ENCODE assay signal across 23 cellular contexts in genomic region chr15:35209838-35210237, GRCh38.
"Had no signal": no experiment of that assay in that cellular context is flagged by ENCODE, and none has a peak within 500 bp of the region (broad histone marks: within the 10 kb centered on the region; RNA-seq: fewer than 3 reads in every experiment).

No MANE protein-coding gene starts in this region.

- H3K27ac ChIP-seq: cardiac muscle cell, gastroesophageal sphincter, left lung, prostate gland, skin epidermis, transverse colon, WERI-Rb-1 had no signal

- H3K4me3 ChIP-seq: cardiac muscle cell, gastroesophageal sphincter, left lung, prostate gland, skin epidermis, transverse colon had no signal

- H3K36me3 ChIP-seq: cardiac muscle cell, gastroesophageal sphincter, left lung, prostate gland, transverse colon, WERI-Rb-1 had no signal

- H3K4me1 ChIP-seq: gastroesophageal sphincter, left lung, prostate gland, transverse colon had no signal

- DNase-seq: activated CD4-positive, alpha-beta T cell treated with anti-CD3 and anti-CD28 coated beads, Interleukin-2, amount 10 ng/mL, durations not matched to agents 7 days and 5 days; activated CD4-positive, CD25-positive, alpha-beta regulatory T cell treated with anti-CD3 and anti-CD28 coated beads, Interleukin-2, amount 50 U/mL, for 72 hours; activated CD8-positive, alpha-beta memory T cell treated with anti-CD3 and anti-CD28 coated beads, Interleukin-2, amount 10 ng/mL, durations not matched to agents 7 days and 5 days; activated CD8-positive, alpha-beta T cell treated with anti-CD3 and anti-CD28 coated beads for 36 hours; activated effector memory CD4-positive, alpha-beta T cell treated with anti-CD3 and anti-CD28 coated beads, Interleukin-2, amount 50 U/mL, for 16 hours; activated naive CD4-positive, alpha-beta T cell treated with anti-CD3 and anti-CD28 coated beads, Interleukin-2, amount 10 ng/mL, durations not matched to agents 7 days and 5 days; activated T-cell treated with anti-CD3 and anti-CD28 coated beads for 4 hours; effector CD4-positive, alpha-beta T cell; head of caudate nucleus; left lung; midbrain; natural killer cell; right cardiac atrium; stimulated activated CD4-positive, alpha-beta T cell treated with anti-CD3 and anti-CD28 coated beads, Interleukin-1b, Interleukin-23, amount 100 ng/mL, for 48 hours; T-helper 1 cell; transverse colon; WERI-Rb-1 had no signal

- H3K9me3 ChIP-seq: gastroesophageal sphincter, left lung, prostate gland, transverse colon had no signal

- H3K27me3 ChIP-seq: cardiac muscle cell, gastroesophageal sphincter, left lung, transverse colon had no signal

- ATAC-seq: activated CD8-positive, alpha-beta memory T cell treated with anti-CD3 and anti-CD28 coated beads, Interleukin-2, amount 10 ng/mL, durations not matched to agents 7 days and 5 days; activated CD8-positive, alpha-beta T cell treated with anti-CD3 and anti-CD28 coated beads for 36 hours; esophagus mucosa; gastroesophageal sphincter; left lung; natural killer cell; right cardiac atrium; stimulated activated effector memory CD8-positive, alpha-beta T cell treated with anti-CD3 and anti-CD28 coated beads, Interleukin-12 subunit alpha, Interleukin-12 subunit beta, amount 100 ng/mL, for 72 hours had no signal
